Comparison of ENCODE assay signal across 1 cellular context in genomic region chr18:24530630-24531111, GRCh38.
TF ChIP-seq lines count a peak whose summit lies in the region.

No MANE protein-coding gene starts in this region.

TF ChIP-seq in HepG2, 621 proteins besides CTCF, POLR2A, EP300 and RAD21 (continued from another document):
- TF ChIP-seq, protein P1, sequence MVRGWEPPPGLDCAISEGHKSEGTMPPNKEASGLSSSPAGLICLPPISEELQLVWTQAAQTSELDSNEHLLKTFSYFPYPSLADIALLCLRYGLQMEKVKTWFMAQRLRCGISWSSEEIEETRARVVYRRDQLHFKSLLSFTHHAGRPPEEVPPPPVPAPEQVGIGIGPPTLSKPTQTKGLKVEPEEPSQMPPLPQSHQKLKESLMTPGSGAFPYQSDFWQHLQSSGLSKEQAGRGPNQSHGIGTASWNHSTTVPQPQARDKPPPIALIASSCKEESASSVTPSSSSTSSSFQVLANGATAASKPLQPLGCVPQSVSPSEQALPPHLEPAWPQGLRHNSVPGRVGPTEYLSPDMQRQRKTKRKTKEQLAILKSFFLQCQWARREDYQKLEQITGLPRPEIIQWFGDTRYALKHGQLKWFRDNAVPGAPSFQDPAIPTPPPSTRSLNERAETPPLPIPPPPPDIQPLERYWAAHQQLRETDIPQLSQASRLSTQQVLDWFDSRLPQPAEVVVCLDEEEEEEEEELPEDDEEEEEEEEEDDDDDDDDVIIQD (CRISPR knock-in tag; IDR thresholded peaks at IDR 0.05; ENCODE audit: low read depth): no peak
- no peak for TF ChIP-seq AKAP8 (CRISPR knock-in tag; IDR thresholded peaks at IDR 0.05)
- TF ChIP-seq, protein P2, sequence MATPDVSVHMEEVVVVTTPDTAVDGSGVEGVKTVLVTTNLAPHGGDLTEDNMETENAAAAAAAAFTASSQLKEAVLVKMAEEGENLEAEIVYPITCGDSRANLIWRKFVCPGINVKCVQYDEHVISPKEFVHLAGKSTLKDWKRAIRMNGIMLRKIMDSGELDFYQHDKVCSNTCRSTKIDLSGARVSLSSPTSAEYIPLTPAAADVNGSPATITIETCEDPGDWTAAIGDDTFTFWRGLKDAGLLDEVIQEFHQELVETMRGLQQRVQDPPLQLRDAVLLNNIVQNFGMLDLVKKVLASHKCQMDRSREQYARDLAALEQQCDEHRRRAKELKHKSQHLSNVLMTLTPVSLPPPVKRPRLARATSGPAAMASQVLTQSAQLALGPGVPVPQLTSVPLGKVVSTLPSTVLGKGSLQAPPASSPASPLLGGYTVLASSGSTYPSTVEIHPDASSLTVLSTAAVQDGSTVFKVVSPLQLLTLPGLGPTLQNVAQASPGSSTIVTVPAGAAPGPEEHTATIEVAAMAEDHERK (CRISPR knock-in tag; IDR thresholded peaks at IDR 0.05; ENCODE audit: low read depth): no peak
- TF ChIP-seq PHF21A (CRISPR knock-in tag; IDR thresholded peaks at IDR 0.05): no peak
- TF ChIP-seq SIN3B (IDR thresholded peaks at IDR 0.05; ENCODE audit: low read length): no peak
- no peak for TF ChIP-seq ZNF672 (CRISPR knock-in tag; IDR thresholded peaks at IDR 0.05)
- no peak for TF ChIP-seq U2AF2 (IDR thresholded peaks at IDR 0.05; ENCODE audit: low read depth, low read length)
